In genomic region chr6:44043036-44043478, GRCh38 we compare ENCODE assay signal across 1 cellular context.
TF ChIP-seq lines count a peak whose summit lies in the region.

No MANE protein-coding gene starts in this region.

TF ChIP-seq in K562, 482 proteins besides CTCF, POLR2A, EP300 and RAD21 (continued from another document and continues in another):
- TF ChIP-seq ARID3B (CRISPR knock-in tag; IDR thresholded peaks at IDR 0.05; ENCODE audit: borderline replicate concordance): no peak
- no peak for TF ChIP-seq SP1 (CRISPR knock-in tag; IDR thresholded peaks at IDR 0.05)
- no peak for TF ChIP-seq ZNF780A (CRISPR knock-in tag; IDR thresholded peaks at IDR 0.05)
- TF ChIP-seq PML (IDR thresholded peaks at IDR 0.05; ENCODE audit: low read length): 0 out of 2 replicates have a peak, but pooled peaks have one; percentile 8
- no peak for TF ChIP-seq ZNF253 (CRISPR knock-in tag; conservative IDR thresholded peaks at IDR 0.05)
- no peak for TF ChIP-seq HMGXB4 (CRISPR knock-in tag; IDR thresholded peaks at IDR 0.05)
- peak; percentile 47; the same call in 1 of the 2 replicates for TF ChIP-seq NFRKB (IDR thresholded peaks at IDR 0.05; ENCODE audit: low read depth)
- TF ChIP-seq HDAC2 (IDR thresholded peaks at IDR 0.05): no peak
- TF ChIP-seq CSDE1 (IDR thresholded peaks at IDR 0.05): no peak
- TF ChIP-seq NFIX (CRISPR knock-in tag; IDR thresholded peaks at IDR 0.05; ENCODE audit: low read depth): no peak
- no peak for TF ChIP-seq MLLT1 (IDR thresholded peaks at IDR 0.05)
- TF ChIP-seq PKNOX1 (IDR thresholded peaks at IDR 0.05): no peak
- no peak for TF ChIP-seq IRF9 (tag; IDR thresholded peaks at IDR 0.05)
- TF ChIP-seq FOXA1 (IDR thresholded peaks at IDR 0.05; ENCODE audit: borderline replicate concordance): no peak
- TF ChIP-seq FOXJ3 (CRISPR knock-in tag; IDR thresholded peaks at IDR 0.05): no peak
- TF ChIP-seq JUND (IDR thresholded peaks at IDR 0.05; ENCODE audit: borderline replicate concordance, low read depth, low read length): no peak
- no peak for TF ChIP-seq JUND (tag; IDR thresholded peaks at IDR 0.05; ENCODE audit: borderline replicate concordance, low read depth, low read length)
- TF ChIP-seq BDP1 (IDR thresholded peaks at IDR 0.05; ENCODE audit: insufficient read depth, insufficient read length): no peak
- no peak for TF ChIP-seq ZNF609 (CRISPR knock-in tag; IDR thresholded peaks at IDR 0.05; ENCODE audit: borderline replicate concordance)
- TF ChIP-seq GABPA (tag; conservative IDR thresholded peaks at IDR 0.05; ENCODE audit: low read depth): no peak
- TF ChIP-seq PHF20 (IDR thresholded peaks at IDR 0.05; ENCODE audit: partially characterized antibody): no peak
- no peak for TF ChIP-seq ZNF507 (tag; conservative IDR thresholded peaks at IDR 0.05)
- TF ChIP-seq FOXJ2 (tag; IDR thresholded peaks at IDR 0.05): peak; percentile 32; the same call in 1 of the 2 replicates
- no peak for TF ChIP-seq ZNF143 (CRISPR knock-in tag; IDR thresholded peaks at IDR 0.05)
- no peak for TF ChIP-seq SMARCC2 (IDR thresholded peaks at IDR 0.05; ENCODE audit: low read depth)
- no peak for TF ChIP-seq CTBP1 (IDR thresholded peaks at IDR 0.05; ENCODE audit: borderline replicate concordance)
- no peak for TF ChIP-seq BMI1 (IDR thresholded peaks at IDR 0.05; ENCODE audit: low read length)
- TF ChIP-seq SNIP1 (IDR thresholded peaks at IDR 0.05; ENCODE audit: low read depth): no peak
- no peak for TF ChIP-seq ZNF511 (CRISPR knock-in tag; IDR thresholded peaks at IDR 0.05)
- no peak for TF ChIP-seq ELK3 (CRISPR knock-in tag; IDR thresholded peaks at IDR 0.05)
- TF ChIP-seq CREM (IDR thresholded peaks at IDR 0.05; ENCODE audit: low read depth): no peak
- no peak for TF ChIP-seq BCL6 (CRISPR knock-in tag; IDR thresholded peaks at IDR 0.05)
- no peak for TF ChIP-seq HDAC8 (tag; IDR thresholded peaks at IDR 0.05)
- no peak for TF ChIP-seq VEZF1 (CRISPR knock-in tag; IDR thresholded peaks at IDR 0.05)
- TF ChIP-seq KLF6 (CRISPR knock-in tag; IDR thresholded peaks at IDR 0.05; ENCODE audit: borderline replicate concordance): no peak
- no peak for TF ChIP-seq BRF1 (IDR thresholded peaks at IDR 0.05; ENCODE audit: borderline replicate concordance, extremely low read depth, insufficient read length)
- TF ChIP-seq RCOR1 (IDR thresholded peaks at IDR 0.05; ENCODE audit: borderline replicate concordance in 1 of 2, low read depth in 2 of 2, low read length in 2 of 2): no peak
- peak; percentile 40; the same call in 1 of the 2 replicates for TF ChIP-seq PTTG1 (tag; IDR thresholded peaks at IDR 0.05; ENCODE audit: low read depth)
- no peak for TF ChIP-seq OTX1 (CRISPR knock-in tag; IDR thresholded peaks at IDR 0.05)
- TF ChIP-seq IFI16 (CRISPR knock-in tag; IDR thresholded peaks at IDR 0.05): no peak
- TF ChIP-seq ELF4 (CRISPR knock-in tag; IDR thresholded peaks at IDR 0.05): no peak
- TF ChIP-seq MTF1 (CRISPR knock-in tag; IDR thresholded peaks at IDR 0.05; ENCODE audit: borderline replicate concordance): no peak
- no peak for TF ChIP-seq ATF7 (IDR thresholded peaks at IDR 0.05)
- TF ChIP-seq ZNF311 (CRISPR knock-in tag; IDR thresholded peaks at IDR 0.05): no peak
- TF ChIP-seq E2F6 (IDR thresholded peaks at IDR 0.05; ENCODE audit: borderline replicate concordance in 1 of 2, extremely low read depth in 1 of 2, insufficient read depth in 1 of 2, insufficient read length in 1 of 2, low read depth in 1 of 2, low read length in 1 of 2, poor library complexity in 1 of 2, severe bottlenecking in 1 of 2): no peak
- no peak for TF ChIP-seq BCOR (IDR thresholded peaks at IDR 0.05)
- TF ChIP-seq RBM39 (optimal IDR thresholded peaks at IDR 0.05; ENCODE audit: low read depth, low read length): no peak
- TF ChIP-seq GABPB1 (CRISPR knock-in tag; IDR thresholded peaks at IDR 0.05): no peak
- no peak for TF ChIP-seq NFE2 (IDR thresholded peaks at IDR 0.05; ENCODE audit: low read depth)
- no peak for TF ChIP-seq FOXA3 (CRISPR knock-in tag; conservative IDR thresholded peaks at IDR 0.05 in 1 of 2, IDR thresholded peaks at IDR 0.05 in 1 of 2)
- no peak for TF ChIP-seq NR2C1 (IDR thresholded peaks at IDR 0.05)
- no peak for TF ChIP-seq NR2C1 (tag; IDR thresholded peaks at IDR 0.05)
- TF ChIP-seq EZH2 (IDR thresholded peaks at IDR 0.05; ENCODE audit: borderline replicate concordance, low read depth, low read length): no peak
- peak; percentile 23; the same call in 1 of the 2 replicates for TF ChIP-seq ELF2 (CRISPR knock-in tag; IDR thresholded peaks at IDR 0.05)
- TF ChIP-seq HDGF (IDR thresholded peaks at IDR 0.05): peak; percentile 78; the same call in 1 of the 2 replicates
- 0 out of 2 replicates have a peak, but pooled peaks have one; percentile 6 for TF ChIP-seq USF1 (CRISPR knock-in tag; IDR thresholded peaks at IDR 0.05)
- 0 out of 2 replicates have a peak, but pooled peaks have one; percentile 16 for TF ChIP-seq KLF1 (tag; IDR thresholded peaks at IDR 0.05)
